In genomic region chr2:197647961-197648690, GRCh38 we compare ENCODE assay signal across 1 cellular context.
TF ChIP-seq lines count a peak whose summit lies in the region.

No MANE protein-coding gene starts in this region.

TF ChIP-seq in GM23338, 12 proteins besides CTCF, POLR2A, EP300 and RAD21 (continued from another document):
- TF ChIP-seq ZNF462 (CRISPR knock-in tag; IDR thresholded peaks at IDR 0.05) (no peak), ZNF114 (CRISPR knock-in tag; IDR thresholded peaks at IDR 0.05) (no peak), ETS1 (IDR thresholded peaks at IDR 0.05) (no peak), JUNB (IDR thresholded peaks at IDR 0.05; ENCODE audit: unreplicated experiment) (no peak), EZH2phosphoT487 (IDR thresholded peaks at IDR 0.05; ENCODE audit: unreplicated experiment) (no peak), POLR2AphosphoS5 (IDR thresholded peaks at IDR 0.05; ENCODE audit: low read depth) (no peak)
TF ChIP-seq in GM23338: peak in this region for 0.
